In genomic region chr12:54030889-54031860, GRCh38 we compare ENCODE assay signal across 14 cellular contexts. TPM values are rescaled to one million over a fixed set of nuclear protein-coding genes. Genes with fewer than 3 reads are reported as not detected.
A peak's percentile ranks its signal among the peaks of the same experiment; 100 is the strongest.
DNase-seq lines count a peak whose midpoint lies in the region; ATAC-seq, FAIRE-seq and TF ChIP-seq lines count a peak whose summit lies in the region.
"Had no signal": no experiment of that assay in that cellular context is flagged by ENCODE, and none has a peak within 500 bp of the region (broad histone marks: within the 10 kb centered on the region; RNA-seq: fewer than 3 reads in every experiment).

No MANE protein-coding gene starts in this region.

- H3K4me3 Mint-ChIP-seq in activated naive CD4-positive, alpha-beta T cell treated with anti-CD3 and anti-CD28 coated beads, Interleukin-2, amount 50 U/mL, for 24 hours: peak overlapping the region; percentile 30
- H3K4me3 Mint-ChIP-seq in mesothelial cell of epicardium: peak overlapping the region; percentile 66
- peak overlapping the region; percentile 93 for H3K4me3 Mint-ChIP-seq in type B pancreatic cell
- H3K4me3 Mint-ChIP-seq: activated naive CD8-positive, alpha-beta T cell treated with anti-CD3 and anti-CD28 coated beads, Interleukin-2, amount 50 U/mL, for 24 hours had no signal

- no peaks in the 10 kb centered on the region for H3K9me3 Mint-ChIP-seq in activated naive CD4-positive, alpha-beta T cell treated with anti-CD3 and anti-CD28 coated beads, Interleukin-2, amount 50 U/mL, for 24 hours
- no peaks in the 10 kb centered on the region for H3K9me3 Mint-ChIP-seq in mesothelial cell of epicardium
- H3K9me3 Mint-ChIP-seq in type B pancreatic cell: no peaks in the 10 kb centered on the region
- H3K9me3 Mint-ChIP-seq: activated naive CD8-positive, alpha-beta T cell treated with anti-CD3 and anti-CD28 coated beads, Interleukin-2, amount 50 U/mL, for 24 hours had no signal

- BruUV-seq in endothelial cell of umbilical vein (replicated peaks; lab: Mats Ljungman, UMichigan): no TSS peak

- H3K79me2 ChIP-seq in endothelial cell of umbilical vein (ENCODE audit: control insufficient read depth, insufficient read depth, low read length): no peaks in the 10 kb centered on the region
- H3K79me2 ChIP-seq: parathyroid adenoma had no signal

- H3K27ac ChIP-seq in endothelial cell of umbilical vein (ENCODE audit: insufficient read depth, low read depth, low read length): no peak overlapping the region
- H3K27ac ChIP-seq: parathyroid adenoma had no signal

- intact Hi-C loops in endothelial cell of umbilical vein (cut with micrococcal nuclease): no loop called here
- intact Hi-C loops in mucosa of descending colon (cut with DNase I, micrococcal nuclease): no loop called here

- no peak overlapping the region for H3K4me2 ChIP-seq in endothelial cell of umbilical vein (ENCODE audit: insufficient read depth, low read length)

- no peak for ATAC-seq in mucosa of descending colon
- ATAC-seq: activated naive CD8-positive, alpha-beta T cell treated with anti-CD3 and anti-CD28 coated beads, Interleukin-2, amount 50 U/mL, for 24 hours had no signal

- FAIRE-seq in endothelial cell of umbilical vein (lab: Jason Lieb, UNC): no peak
- FAIRE-seq: A204.1, islet of Langerhans, RCC 7860 had no signal

- H3K27ac Mint-ChIP-seq in activated naive CD4-positive, alpha-beta T cell treated with anti-CD3 and anti-CD28 coated beads, Interleukin-2, amount 50 U/mL, for 24 hours: no peak overlapping the region
- H3K27ac Mint-ChIP-seq in mesothelial cell of epicardium (peak overlapping the region; percentile 97), type B pancreatic cell (peak overlapping the region; percentile 81)
- H3K27ac Mint-ChIP-seq: activated naive CD8-positive, alpha-beta T cell treated with anti-CD3 and anti-CD28 coated beads, Interleukin-2, amount 50 U/mL, for 24 hours had no signal

- dilution Hi-C loops in endothelial cell of umbilical vein (cut with MboI; ENCODE audit: extremely low pct_ligation_motif_present, low sequenced_read_pairs): no loop called here

- H3K27me3 ChIP-seq in endothelial cell of umbilical vein (ENCODE audit: control insufficient read depth in 2 of 2, insufficient read depth in 2 of 2, low read length in 2 of 2): peaks cover 86 to 92% of the 10 kb centered on the region in 2 experiments

- CTCF ChIA-PET in endothelial cell of umbilical vein (lab: Charles Lee): interaction anchor here (1.0 to 6.1 kb wide), 8 partner anchors 7 to 357 kb away, joined by 3 to 91 read pairs (median 19); partner anchors contain the start of gene HOXC8

- POLR2A ChIA-PET in endothelial cell of umbilical vein (lab: Charles Lee): no interaction called here

- no peaks in the 10 kb centered on the region for H3K36me3 ChIP-seq in endothelial cell of umbilical vein (ENCODE audit: control insufficient read depth in 2 of 2, extremely low read depth in 1 of 2, insufficient read depth in 2 of 2, low read length in 2 of 2)
- H3K36me3 ChIP-seq in mucosa of descending colon (ENCODE audit: low read depth): no peaks in the 10 kb centered on the region

- no peaks in the 10 kb centered on the region for H3K36me3 Mint-ChIP-seq in activated naive CD4-positive, alpha-beta T cell treated with anti-CD3 and anti-CD28 coated beads, Interleukin-2, amount 50 U/mL, for 24 hours
- H3K36me3 Mint-ChIP-seq in mesothelial cell of epicardium (no peaks in the 10 kb centered on the region), type B pancreatic cell (peaks cover 11% of the 10 kb centered on the region)

- H3K9ac ChIP-seq in endothelial cell of umbilical vein (replicated peaks; ENCODE audit: extremely low read depth, insufficient read depth, low read length): no peak overlapping the region
- H3K9ac ChIP-seq: parathyroid adenoma had no signal

- H3K9me1 ChIP-seq in endothelial cell of umbilical vein (replicated peaks; ENCODE audit: control insufficient read depth, extremely low read depth, insufficient read depth, low read length): no peaks in the 10 kb centered on the region

- no peaks in the 10 kb centered on the region for H4K20me1 ChIP-seq in endothelial cell of umbilical vein (replicated peaks; ENCODE audit: control insufficient read depth, extremely low read depth, insufficient read depth, low read length)

- no peak overlapping the region for H2AFZ ChIP-seq in endothelial cell of umbilical vein (ENCODE audit: low read depth, low read length)
- H2AFZ ChIP-seq: parathyroid adenoma had no signal

- H3K4me3 ChIP-seq in endothelial cell of umbilical vein (replicated peaks in 1 of 3; ENCODE audit: insufficient read depth in 1 of 3, low read depth in 1 of 3, low read length in 3 of 3) (no peak overlapping the region), mucosa of descending colon (no peak overlapping the region)

- DNase-seq in activated naive CD4-positive, alpha-beta T cell (lab: John Stamatoyannopoulos, UW): no peak
- DNase-seq in endothelial cell of umbilical vein (ENCODE audit: low read depth, low spot score): no peak
- peak in 1 of 2 experiments; percentile 73 for DNase-seq in mesothelial cell of epicardium (ENCODE audit: low spot score in 2 of 2, unreplicated experiment in 2 of 2)
- DNase-seq in type B pancreatic cell (ENCODE audit: extremely low spot score, unreplicated experiment): no peak
- no peak for DNase-seq in mucosa of descending colon
- DNase-seq in Ammon's horn (ENCODE audit: low spot score): no peak
- DNase-seq in RPMI8226: no peak
- DNase-seq: activated naive CD8-positive, alpha-beta T cell treated with anti-CD3 and anti-CD28 coated beads, Interleukin-2, amount 50 U/mL, for 24 hours; NCI-H2171 had no signal

- H3K9me3 ChIP-seq in endothelial cell of umbilical vein (replicated peaks; ENCODE audit: control insufficient read depth, insufficient read depth, low read length) (no peaks in the 10 kb centered on the region), mucosa of descending colon (no peaks in the 10 kb centered on the region)

- H3K4me1 ChIP-seq in endothelial cell of umbilical vein (ENCODE audit: control insufficient read depth, extremely low read depth, insufficient read depth, low read length) (no peaks in the 10 kb centered on the region), mucosa of descending colon (ENCODE audit: low read depth) (peaks cover 13% of the 10 kb centered on the region)
- H3K4me1 ChIP-seq: parathyroid adenoma had no signal

- H3K27me3 Mint-ChIP-seq in activated naive CD4-positive, alpha-beta T cell treated with anti-CD3 and anti-CD28 coated beads, Interleukin-2, amount 50 U/mL, for 24 hours: peaks cover 58% of the 10 kb centered on the region
- H3K27me3 Mint-ChIP-seq in mesothelial cell of epicardium (ENCODE audit: low read depth): peaks cover 42% of the 10 kb centered on the region
- peaks cover 78% of the 10 kb centered on the region for H3K27me3 Mint-ChIP-seq in type B pancreatic cell

- peaks cover 27% of the 10 kb centered on the region for H3K4me1 Mint-ChIP-seq in activated naive CD4-positive, alpha-beta T cell treated with anti-CD3 and anti-CD28 coated beads, Interleukin-2, amount 50 U/mL, for 24 hours
- peaks cover 75% of the 10 kb centered on the region for H3K4me1 Mint-ChIP-seq in mesothelial cell of epicardium
- peaks cover 39% of the 10 kb centered on the region for H3K4me1 Mint-ChIP-seq in type B pancreatic cell (ENCODE audit: unreplicated experiment)

- TF ChIP-seq POLR2A in endothelial cell of umbilical vein (IDR thresholded peaks at IDR 0.05; ENCODE audit: low read depth, low read length): no peak

- TF ChIP-seq CTCF in endothelial cell of umbilical vein (IDR thresholded peaks at IDR 0.05; ENCODE audit: extremely low read depth in 1 of 2, insufficient read depth in 1 of 2, low read depth in 1 of 2, low read length in 2 of 2) (no peak), mesothelial cell of epicardium (IDR thresholded peaks at IDR 0.05; ENCODE audit: unreplicated experiment) (peak; percentile 22), type B pancreatic cell (conservative IDR thresholded peaks at IDR 0.05) (no peak), mucosa of descending colon (IDR thresholded peaks at IDR 0.05) (no peak)

RNA-seq across cellular contexts. Expression of gene HOXC5, which starts 1.7 kb away (rescaled TPM):
- total RNA-seq in endothelial cell of umbilical vein: not detected in 2 replicates
- polyA plus RNA-seq in endothelial cell of umbilical vein: not detected in 2 replicates
- polyA plus RNA-seq in endothelial cell of umbilical vein (2011; cell fraction: cytosol; rRNA removed): not detected in 2 replicates
- 0.07 and 0.08 TPM in 2 replicates for polyA plus RNA-seq in endothelial cell of umbilical vein (2011; cell fraction: nucleus; rRNA removed)
- polyA plus RNA-seq in endothelial cell of umbilical vein (2012): 0.13 and 0.38 TPM in 2 replicates
- not detected in 2 replicates for polyA minus RNA-seq in endothelial cell of umbilical vein
- not detected for polyA minus RNA-seq in endothelial cell of umbilical vein (2011; cell fraction: cytosol; rRNA and poly(A)+ RNA removed)
- polyA minus RNA-seq in endothelial cell of umbilical vein (2011; cell fraction: nucleus; rRNA and poly(A)+ RNA removed): not detected in 2 replicates
- 28.7 to 33.8 TPM (median 29.3 TPM) in 3 replicates for total RNA-seq in mesothelial cell of epicardium
- 1.9 and 56.9 TPM in 2 replicates for total RNA-seq in type B pancreatic cell (ENCODE audit: low replicate concordance)
- not detected for total RNA-seq in mucosa of descending colon

RNA-seq across cellular contexts. Expression of gene HOXC6, which starts 2.9 kb away (rescaled TPM):
- total RNA-seq in endothelial cell of umbilical vein (0.51 and 0.58 TPM in 2 replicates), mesothelial cell of epicardium (15.5 to 17.4 TPM (median 16.3 TPM) in 3 replicates), type B pancreatic cell (ENCODE audit: low replicate concordance) (4.8 and 23.0 TPM in 2 replicates), mucosa of descending colon (under 1 TPM in 2 of 3 donors, not detected in 1; 0.22 to 0.32 TPM)
- polyA plus RNA-seq in endothelial cell of umbilical vein: 0.57 and 0.72 TPM in 2 replicates
- 0.45 TPM in 2 replicates for polyA plus RNA-seq in endothelial cell of umbilical vein (2011; cell fraction: cytosol; rRNA removed)
- 0.99 and 1.0 TPM in 2 replicates for polyA plus RNA-seq in endothelial cell of umbilical vein (2011; cell fraction: nucleus; rRNA removed)
- polyA plus RNA-seq in endothelial cell of umbilical vein (2012): 5.4 and 9.5 TPM in 2 replicates
- polyA minus RNA-seq in endothelial cell of umbilical vein: 0.40 and 0.97 TPM in 2 replicates
- 2.0 TPM for polyA minus RNA-seq in endothelial cell of umbilical vein (2011; cell fraction: cytosol; rRNA and poly(A)+ RNA removed)
- polyA minus RNA-seq in endothelial cell of umbilical vein (2011; cell fraction: nucleus; rRNA and poly(A)+ RNA removed): not detected in 2 replicates

RNA-seq across cellular contexts. Expression of gene HOXC8, which starts 22.4 kb away (rescaled TPM):
- total RNA-seq in endothelial cell of umbilical vein (0.35 TPM in 1 of 2 replicates, not detected in the other), mesothelial cell of epicardium (4.9 to 5.9 TPM (median 5.5 TPM) in 3 replicates), type B pancreatic cell (ENCODE audit: low replicate concordance) (0.77 and 1.5 TPM in 2 replicates), mucosa of descending colon (not detected)
- polyA plus RNA-seq in endothelial cell of umbilical vein: 0.03 and 0.19 TPM in 2 replicates
- 0.03 and 0.11 TPM in 2 replicates for polyA plus RNA-seq in endothelial cell of umbilical vein (2011; cell fraction: cytosol; rRNA removed)
- polyA plus RNA-seq in endothelial cell of umbilical vein (2011; cell fraction: nucleus; rRNA removed): 0.11 and 0.14 TPM in 2 replicates
- 2.8 and 3.8 TPM in 2 replicates for polyA plus RNA-seq in endothelial cell of umbilical vein (2012)
- 0.08 and 0.15 TPM in 2 replicates for polyA minus RNA-seq in endothelial cell of umbilical vein
- not detected for polyA minus RNA-seq in endothelial cell of umbilical vein (2011; cell fraction: cytosol; rRNA and poly(A)+ RNA removed)
- polyA minus RNA-seq in endothelial cell of umbilical vein (2011; cell fraction: nucleus; rRNA and poly(A)+ RNA removed): not detected in 2 replicates

RNA-seq across cellular contexts. Expression of gene HOXC4, which starts 22.5 kb away (rescaled TPM):
- total RNA-seq in endothelial cell of umbilical vein (0.58 TPM in 1 of 2 replicates, not detected in the other), mesothelial cell of epicardium (67.4 to 73.6 TPM (median 69.4 TPM) in 3 replicates), type B pancreatic cell (ENCODE audit: low replicate concordance) (6.7 and 47.9 TPM in 2 replicates), mucosa of descending colon (1 to 10 TPM in 1 of 3 donors, not detected in 2; 2.3 TPM)
- 0.06 and 0.14 TPM in 2 replicates for polyA plus RNA-seq in endothelial cell of umbilical vein
- not detected in 2 replicates for polyA plus RNA-seq in endothelial cell of umbilical vein (2011; cell fraction: cytosol; rRNA removed)
- 0.15 and 0.55 TPM in 2 replicates for polyA plus RNA-seq in endothelial cell of umbilical vein (2011; cell fraction: nucleus; rRNA removed)
- polyA plus RNA-seq in endothelial cell of umbilical vein (2012): 2.5 and 2.9 TPM in 2 replicates
- polyA minus RNA-seq in endothelial cell of umbilical vein: not detected in 2 replicates
- polyA minus RNA-seq in endothelial cell of umbilical vein (2011; cell fraction: cytosol; rRNA and poly(A)+ RNA removed): 0.61 TPM
- polyA minus RNA-seq in endothelial cell of umbilical vein (2011; cell fraction: nucleus; rRNA and poly(A)+ RNA removed): not detected in 2 replicates

RNA-seq across cellular contexts. Expression of gene HOXC9, which starts 31.2 kb away (rescaled TPM):
- total RNA-seq in endothelial cell of umbilical vein (0.21 and 0.40 TPM in 2 replicates), mesothelial cell of epicardium (1.1 to 2.0 TPM (median 1.6 TPM) in 3 replicates), type B pancreatic cell (ENCODE audit: low replicate concordance) (0.27 and 0.36 TPM in 2 replicates), mucosa of descending colon (not detected)
- polyA plus RNA-seq in endothelial cell of umbilical vein: 0.54 and 0.58 TPM in 2 replicates
- 0.32 and 0.35 TPM in 2 replicates for polyA plus RNA-seq in endothelial cell of umbilical vein (2011; cell fraction: cytosol; rRNA removed)
- 0.21 and 0.45 TPM in 2 replicates for polyA plus RNA-seq in endothelial cell of umbilical vein (2011; cell fraction: nucleus; rRNA removed)
- polyA plus RNA-seq in endothelial cell of umbilical vein (2012): 6.3 and 11.9 TPM in 2 replicates
- not detected in 2 replicates for polyA minus RNA-seq in endothelial cell of umbilical vein
- polyA minus RNA-seq in endothelial cell of umbilical vein (2011; cell fraction: cytosol; rRNA and poly(A)+ RNA removed): 3.2 TPM
- polyA minus RNA-seq in endothelial cell of umbilical vein (2011; cell fraction: nucleus; rRNA and poly(A)+ RNA removed): not detected in 2 replicates

Comparison
In these comparisons a context has a peak if more than half of its experiments do, and no peak if none do; other contexts are left out.
1. H3K4me3 Mint-ChIP-seq: peak in every context shown above with its lines; median percentile 93 in type B pancreatic cell; 66 in mesothelial cell of epicardium; 30 in activated naive CD4-positive, alpha-beta T cell treated with anti-CD3 and anti-CD28 coated beads, Interleukin-2, amount 50 U/mL, for 24 hours.